Comparison of ENCODE assay signal across 16 cellular contexts in genomic region chr3:39935261-39935660, GRCh38.
A peak's percentile ranks its signal among the peaks of the same experiment; 100 is the strongest.
DNase-seq lines count a peak whose midpoint lies in the region; TF ChIP-seq lines count a peak whose summit lies in the region.
"Had no signal": no experiment of that assay in that cellular context is flagged by ENCODE, and none has a peak within 500 bp of the region (broad histone marks: within the 10 kb centered on the region; RNA-seq: fewer than 3 reads in every experiment).

No MANE protein-coding gene starts in this region.

- H3K9ac ChIP-seq in Karpas-422 (ENCODE audit: low read length): peak overlapping the region; percentile 61

- no peaks in the 10 kb centered on the region for H3K36me3 ChIP-seq in Karpas-422 (ENCODE audit: insufficient read depth, low read length)
- H3K36me3 ChIP-seq: BE2C had no signal

- H3K4me2 ChIP-seq in Karpas-422 (ENCODE audit: low read depth, low read length, poor library complexity, severe bottlenecking): peak overlapping the region; percentile 76

- H3K9me3 ChIP-seq in Karpas-422 (ENCODE audit: low read length): no peaks in the 10 kb centered on the region
- H3K9me3 ChIP-seq: BE2C had no signal

- H3K27me3 ChIP-seq in Karpas-422 (ENCODE audit: low read length) (no peaks in the 10 kb centered on the region), dorsolateral prefrontal cortex (no peaks in the 10 kb centered on the region)
- H3K27me3 ChIP-seq: BE2C had no signal

- no peaks in the 10 kb centered on the region for H4K20me1 ChIP-seq in Karpas-422 (ENCODE audit: insufficient read depth, low read depth, low read length)

- TF ChIP-seq POLR2A in lower leg skin (IDR thresholded peaks at IDR 0.05): no peak

- peaks cover 92% of the 10 kb centered on the region for H3K4me1 ChIP-seq in Karpas-422 (ENCODE audit: low read length)
- H3K4me1 ChIP-seq: BE2C had no signal

- 37 to 52% methylated on average over 1 of the region's 1 CpG for WGBS in lower leg skin, 2 donors

- intact Hi-C loops in dorsolateral prefrontal cortex (cut with DNase I): loop anchor here in 1 of 2 donors (5.0 kb wide), 2 partner anchors 123 to 242 kb away; no protein-coding TSS in a partner anchor
- intact Hi-C loops in lower leg skin (cut with DNase I; ENCODE audit: low total_unique reads): no loop called here

- TF ChIP-seq CTCF in dorsolateral prefrontal cortex (IDR thresholded peaks at IDR 0.05 in 54 of 56, conservative IDR thresholded peaks at IDR 0.05 in 2 of 56; ENCODE audit: low read depth in 1 of 56, partially characterized antibody in 56 of 56): no peak
- no peak for TF ChIP-seq CTCF in lower leg skin (IDR thresholded peaks at IDR 0.05)

- H3K4me3 ChIP-seq in Karpas-422 (ENCODE audit: low read length) (peak overlapping the region; percentile 60; the same call in 1 of the 2 replicates), dorsolateral prefrontal cortex (no peak overlapping the region), lower leg skin (ENCODE audit: low read depth, poor library complexity, severe bottlenecking) (no peak overlapping the region)

- no peaks in the 10 kb centered on the region for H3K9me2 ChIP-seq in Karpas-422 (replicated peaks; ENCODE audit: insufficient read depth, low read length)

- H3K27ac ChIP-seq in Karpas-422 (ENCODE audit: low read length) (peak overlapping the region; percentile 94), dorsolateral prefrontal cortex (peak overlapping the region in 30 of 59 donors; percentile 4 to 90 (median 48))
- H3K27ac ChIP-seq: C4-2B had no signal

- DNase-seq in Karpas-422: no peak
- peak; percentile 14 for DNase-seq in NCI-H748 treated with DMSO at 0.1 percent for 48 hours (lab: John Stamatoyannopoulos, UW)
- no peak for DNase-seq in dorsolateral prefrontal cortex
- peak; percentile 26 for DNase-seq in pulmonary artery endothelial cell (ENCODE audit: low read depth, low spot score)
- no peak for DNase-seq in islet precursor cell
- DNase-seq in lower leg skin (ENCODE audit: low spot score in 2 of 2): no peak
- DNase-seq in AG08396 (ENCODE audit: low spot score): no peak
- DNase-seq: ACHN; BE2C; CD4-positive, alpha-beta memory T cell; DMS153; DND-41; GDM1; GOT3; H9 had no signal

- H2AFZ ChIP-seq in Karpas-422 (ENCODE audit: low read length): 0 out of 2 replicates have a peak overlapping the region, but pooled peaks have one; percentile 17

- peaks cover 83% of the 10 kb centered on the region for H3K79me2 ChIP-seq in Karpas-422 (ENCODE audit: low read length)

Comparison
In these comparisons a context has a peak if more than half of its experiments do, and no peak if none do; other contexts are left out.
1. DNase-seq: peak in NCI-H748 treated with DMSO at 0.1 percent for 48 hours (single experiment) and pulmonary artery endothelial cell (single experiment); none in Karpas-422 (single experiment), dorsolateral prefrontal cortex (0 of 10), islet precursor cell (single experiment), lower leg skin (0 of 2) and AG08396 (single experiment).